9 cellular contexts compared by ENCODE assay signal in genomic region chr15:99502182-99502581, GRCh38.
DNase-seq lines count a peak whose midpoint lies in the region; ATAC-seq and TF ChIP-seq lines count a peak whose summit lies in the region.
"Had no signal": no experiment of that assay in that cellular context is flagged by ENCODE, and none has a peak within 500 bp of the region (broad histone marks: within the 10 kb centered on the region; RNA-seq: fewer than 3 reads in every experiment).

No MANE protein-coding gene starts in this region.

- peak overlapping the region in 6 of 8 donors; percentile 9 to 71 (median 56) for H3K27ac ChIP-seq in spleen
- H3K27ac ChIP-seq in PC-3 (ENCODE audit: low read length) = no peak overlapping the region
- no peak overlapping the region for H3K27ac ChIP-seq in heart left ventricle
- H3K27ac ChIP-seq: pancreas had no signal

- no peaks in the 10 kb centered on the region for H3K9me2 ChIP-seq in PC-3 (replicated peaks; ENCODE audit: low read length)

- H3K36me3 ChIP-seq in spleen (no peaks in the 10 kb centered on the region), PC-3 (ENCODE audit: low read depth, low read length) (no peaks in the 10 kb centered on the region), heart left ventricle (no peaks in the 10 kb centered on the region)
- H3K36me3 ChIP-seq: pancreas had no signal

- 52 to 71% (median 58%) methylated on average over 4 of the region's 4 CpGs for WGBS in spleen, 5 donors
- 93 to 97% (median 94%) methylated on average over 4 of the region's 4 CpGs for WGBS in heart left ventricle, 4 donors

- no peaks in the 10 kb centered on the region for H3K36me3 Mint-ChIP-seq in activated CD4-positive, alpha-beta T cell treated with anti-CD3 and anti-CD28 coated beads for 36 hours (ENCODE audit: low read depth)
- peaks cover 10% of the 10 kb centered on the region for H3K36me3 Mint-ChIP-seq in activated CD4-positive, alpha-beta T cell treated with anti-CD3 and anti-CD28 coated beads, Interleukin-2, amount 10 ng/mL, durations not matched to agents 7 days and 5 days (ENCODE audit: low read depth)

- intact Hi-C loops in activated CD4-positive, alpha-beta T cell treated with anti-CD3 and anti-CD28 coated beads for 36 hours (cut with DNase I, micrococcal nuclease) = loop anchor here (5.0 to 10.0 kb wide), 4 partner anchors 50 to 205 kb away; no protein-coding TSS in a partner anchor
- intact Hi-C loops in spleen (cut with DNase I; ENCODE audit: low total_unique reads) = no loop called here
- intact Hi-C loops in PC-3 (cut with micrococcal nuclease) = no loop called here
- intact Hi-C loops in heart left ventricle (cut with DNase I) = loop anchor here in 2 of 10 donors (10.0 kb wide), 2 partner anchors 63 to 97 kb away; partner anchors contain the start of gene MEF2A (in 1 of the 2)

- no peak overlapping the region for H3K27ac Mint-ChIP-seq in activated CD4-positive, alpha-beta T cell treated with anti-CD3 and anti-CD28 coated beads for 36 hours
- H3K27ac Mint-ChIP-seq in activated CD4-positive, alpha-beta T cell treated with anti-CD3 and anti-CD28 coated beads, Interleukin-2, amount 10 ng/mL, durations not matched to agents 7 days and 5 days = no peak overlapping the region

- H3K9me3 ChIP-seq in spleen = no peaks in the 10 kb centered on the region
- H3K9me3 ChIP-seq in PC-3 (ENCODE audit: low read length) = no peaks in the 10 kb centered on the region
- H3K9me3 ChIP-seq in heart left ventricle = peaks cover 0 to 4% (median 0%) of the 10 kb centered on the region in 12 donors
- H3K9me3 ChIP-seq: pancreas had no signal

- H3K79me2 ChIP-seq in PC-3 (ENCODE audit: low read length) = no peaks in the 10 kb centered on the region

- H3K9me3 Mint-ChIP-seq in activated CD4-positive, alpha-beta T cell treated with anti-CD3 and anti-CD28 coated beads for 36 hours (ENCODE audit: low read depth) = peaks cover 2% of the 10 kb centered on the region
- peaks cover 14% of the 10 kb centered on the region for H3K9me3 Mint-ChIP-seq in activated CD4-positive, alpha-beta T cell treated with anti-CD3 and anti-CD28 coated beads, Interleukin-2, amount 10 ng/mL, durations not matched to agents 7 days and 5 days

- POLR2A ChIA-PET in activated CD4-positive, alpha-beta T cell treated with anti-CD3 and anti-CD28 coated beads for 36 hours (lab: Charles Lee) = interaction anchor here (0.6 kb wide), 1 partner anchor 8 kb away, joined by 3 read pairs; no protein-coding TSS in a partner anchor
- POLR2A ChIA-PET in activated CD4-positive, alpha-beta T cell treated with anti-CD3 and anti-CD28 coated beads, Interleukin-2, amount 10 ng/mL, durations not matched to agents 7 days and 5 days (lab: Charles Lee) = interaction anchor here (0.6 kb wide), 1 partner anchor 49 kb away, joined by 3 read pairs; no protein-coding TSS in a partner anchor
- POLR2A ChIA-PET in PC-3 (lab: Charles Lee; ENCODE audit: unreplicated experiment) = no interaction called here

- peaks cover 42% of the 10 kb centered on the region for H3K4me1 Mint-ChIP-seq in activated CD4-positive, alpha-beta T cell treated with anti-CD3 and anti-CD28 coated beads for 36 hours
- peaks cover 48% of the 10 kb centered on the region for H3K4me1 Mint-ChIP-seq in activated CD4-positive, alpha-beta T cell treated with anti-CD3 and anti-CD28 coated beads, Interleukin-2, amount 10 ng/mL, durations not matched to agents 7 days and 5 days

- CTCF ChIA-PET in activated CD4-positive, alpha-beta T cell treated with anti-CD3 and anti-CD28 coated beads for 36 hours (lab: Charles Lee) = no interaction called here
- CTCF ChIA-PET in activated CD4-positive, alpha-beta T cell treated with anti-CD3 and anti-CD28 coated beads, Interleukin-2, amount 10 ng/mL, durations not matched to agents 7 days and 5 days (lab: Charles Lee) = interaction anchor here (0.6 to 1.2 kb wide), 4 partner anchors 9 to 81 kb away, joined by 3 to 5 read pairs (median 3); no protein-coding TSS in a partner anchor
- CTCF ChIA-PET in PC-3 (lab: Charles Lee) = no interaction called here

- peaks cover 18 to 76% (median 44%) of the 10 kb centered on the region in 6 donors for H3K4me1 ChIP-seq in spleen
- peaks cover 13% of the 10 kb centered on the region for H3K4me1 ChIP-seq in PC-3 (ENCODE audit: insufficient read depth, low read length)
- H3K4me1 ChIP-seq in heart left ventricle = peaks cover 2 to 42% (median 19%) of the 10 kb centered on the region in 12 donors

- H3K4me3 ChIP-seq in spleen (no peak overlapping the region), PC-3 (ENCODE audit: low read length) (no peak overlapping the region), heart left ventricle (no peak overlapping the region)
- H3K4me3 ChIP-seq: pancreas had no signal

- H2AFZ ChIP-seq in PC-3 (ENCODE audit: low read length) = no peak overlapping the region

- no peak overlapping the region for H3K9ac ChIP-seq in PC-3 (ENCODE audit: low read length)

- BruUV-seq in PC-3 (replicated peaks; lab: Mats Ljungman, UMichigan) = no TSS peak

- no peak overlapping the region for H3K4me3 Mint-ChIP-seq in activated CD4-positive, alpha-beta T cell treated with anti-CD3 and anti-CD28 coated beads for 36 hours
- H3K4me3 Mint-ChIP-seq in activated CD4-positive, alpha-beta T cell treated with anti-CD3 and anti-CD28 coated beads, Interleukin-2, amount 10 ng/mL, durations not matched to agents 7 days and 5 days = no peak overlapping the region

- no peaks in the 10 kb centered on the region for H3K27me3 Mint-ChIP-seq in activated CD4-positive, alpha-beta T cell treated with anti-CD3 and anti-CD28 coated beads for 36 hours
- H3K27me3 Mint-ChIP-seq in activated CD4-positive, alpha-beta T cell treated with anti-CD3 and anti-CD28 coated beads, Interleukin-2, amount 10 ng/mL, durations not matched to agents 7 days and 5 days = no peaks in the 10 kb centered on the region

- peak; percentile 65 for ATAC-seq in activated CD4-positive, alpha-beta T cell treated with anti-CD3 and anti-CD28 coated beads for 36 hours
- peak; percentile 62 for ATAC-seq in GM21529 (IDR thresholded peaks at IDR 0.05; ENCODE audit: unreplicated experiment)
- peak; percentile 39 for ATAC-seq in HG03469 (IDR thresholded peaks at IDR 0.05; ENCODE audit: unreplicated experiment)
- no peak for ATAC-seq in PC-3
- no peak for ATAC-seq in heart left ventricle

- DNase-seq in activated CD4-positive, alpha-beta T cell treated with anti-CD3 and anti-CD28 coated beads for 36 hours = peak; percentile 67
- DNase-seq in activated CD4-positive, alpha-beta T cell treated with anti-CD3 and anti-CD28 coated beads, Interleukin-2, amount 10 ng/mL, durations not matched to agents 7 days and 5 days = no peak
- DNase-seq in spleen = no peak
- DNase-seq in PC-3 = no peak
- no peak for DNase-seq in amygdala (lab: John Stamatoyannopoulos, UW)
- DNase-seq in heart left ventricle = no peak
- DNase-seq: pancreas had no signal

- no peak for TF ChIP-seq POLR2A in spleen (IDR thresholded peaks at IDR 0.05)
- TF ChIP-seq POLR2A in heart left ventricle (IDR thresholded peaks at IDR 0.05) = no peak

- no peaks in the 10 kb centered on the region for H3K27me3 ChIP-seq in spleen (replicated peaks in 1 of 7)
- H3K27me3 ChIP-seq in PC-3 (ENCODE audit: low read length) = no peaks in the 10 kb centered on the region
- no peaks in the 10 kb centered on the region for H3K27me3 ChIP-seq in heart left ventricle
- H3K27me3 ChIP-seq: pancreas had no signal

- TF ChIP-seq CTCF in spleen (IDR thresholded peaks at IDR 0.05 in 8 of 11, conservative IDR thresholded peaks at IDR 0.05 in 3 of 11) = no peak
- no peak for TF ChIP-seq CTCF in PC-3 (conservative IDR thresholded peaks at IDR 0.05; ENCODE audit: low read depth, low read length)
- TF ChIP-seq CTCF in heart left ventricle (IDR thresholded peaks at IDR 0.05) = no peak

- no peaks in the 10 kb centered on the region for H4K20me1 ChIP-seq in PC-3 (ENCODE audit: low read length)

- H3K4me2 ChIP-seq in PC-3 (ENCODE audit: low read length) = no peak overlapping the region

- H3F3A ChIP-seq in PC-3 (ENCODE audit: low read length, unreplicated experiment) = no peaks in the 10 kb centered on the region

Comparison
In these comparisons a context has a peak if more than half of its experiments do, and no peak if none do; other contexts are left out.
1. ATAC-seq: peak in activated CD4-positive, alpha-beta T cell treated with anti-CD3 and anti-CD28 coated beads for 36 hours (single experiment), GM21529 (single experiment) and HG03469 (single experiment); none in PC-3 (single experiment) and heart left ventricle (0 of 4).
2. H3K27ac ChIP-seq: peak in spleen (6 of 8); none in PC-3 (single experiment) and heart left ventricle (0 of 12).
3. intact Hi-C loops: an anchor here in activated CD4-positive, alpha-beta T cell treated with anti-CD3 and anti-CD28 coated beads for 36 hours (5.0 to 10.0 kb wide); none called in spleen and PC-3.